1 cellular context compared by ENCODE assay signal in genomic region chr14:63375772-63376171, GRCh38.
A peak's percentile ranks its signal among the peaks of the same experiment; 100 is the strongest.
TF ChIP-seq lines count a peak whose summit lies in the region.

No MANE protein-coding gene starts in this region.

TF ChIP-seq in HepG2, 621 proteins besides CTCF, POLR2A, EP300 and RAD21:
- TF ChIP-seq CEBPB (IDR thresholded peaks at IDR 0.05; ENCODE audit: borderline replicate concordance, low read depth, low read length) (peak; percentile 87), CEBPG (CRISPR knock-in tag; IDR thresholded peaks at IDR 0.05) (peak; percentile 45), STAT5B (CRISPR knock-in tag; IDR thresholded peaks at IDR 0.05) (no peak), ATF4 (CRISPR knock-in tag; IDR thresholded peaks at IDR 0.05) (peak in 1 of 2 experiments; percentile 71; a peak in 2 of 4 replicates)
